ENCODE assay signal across 9 cellular contexts in genomic region chr9:134846699-134847098, GRCh38. TPM values are rescaled to one million over a fixed set of nuclear protein-coding genes. Genes with fewer than 3 reads are reported as not detected.
"Had no signal": no experiment of that assay in that cellular context is flagged by ENCODE, and none has a peak within 500 bp of the region (broad histone marks: within the 10 kb centered on the region; RNA-seq: fewer than 3 reads in every experiment).

No MANE protein-coding gene starts in this region.

- ATAC-seq: K562 had no signal

- H3K4me3 ChIP-seq: K562 had no signal

- H3K4me2 ChIP-seq: KMS-11 had no signal

- H3K9ac ChIP-seq: KMS-11 had no signal

- DNase-seq: IMR-90, KBM-7, KG1 had no signal

- H3K27ac ChIP-seq: HL-60, KMS-11 had no signal

- FAIRE-seq: K562 had no signal

RNA-seq across cellular contexts. Expression of gene FCN2, which starts 33.9 kb away (rescaled TPM):
- total RNA-seq: HT-29, HT1080, IMR-90, K562 had no signal
- polyA plus RNA-seq: IgD-negative memory B cell, IMR-90, K562 had no signal
